Comparison of ENCODE assay signal across 20 cellular contexts in genomic region chr16:56945847-56946527, GRCh38. TPM values are rescaled to one million over a fixed set of nuclear protein-coding genes. Genes with fewer than 3 reads are reported as not detected.
A peak's percentile ranks its signal among the peaks of the same experiment; 100 is the strongest.
DNase-seq lines count a peak whose midpoint lies in the region; ATAC-seq and TF ChIP-seq lines count a peak whose summit lies in the region.
"Had no signal": no experiment of that assay in that cellular context is flagged by ENCODE, and none has a peak within 500 bp of the region (broad histone marks: within the 10 kb centered on the region; RNA-seq: fewer than 3 reads in every experiment).

No MANE protein-coding gene starts in this region.

- H3K36me3 Mint-ChIP-seq in activated CD4-positive, alpha-beta T cell treated with anti-CD3 and anti-CD28 coated beads for 36 hours (ENCODE audit: low read depth) = peaks cover 49% of the 10 kb centered on the region

- no peak overlapping the region for H2AFZ ChIP-seq in OCI-LY3 (ENCODE audit: low read depth, low read length)
- H2AFZ ChIP-seq: hepatocyte had no signal

- TF ChIP-seq CTCF in OCI-LY3 (IDR thresholded peaks at IDR 0.05; ENCODE audit: low read depth, low read length) (no peak), choroid plexus epithelial cell (conservative IDR thresholded peaks at IDR 0.05; ENCODE audit: low read depth, low read length) (no peak), spleen (IDR thresholded peaks at IDR 0.05 in 8 of 11, conservative IDR thresholded peaks at IDR 0.05 in 3 of 11) (no peak)

- H3K4me1 ChIP-seq in OCI-LY3 (ENCODE audit: low read length) = peaks cover 71% of the 10 kb centered on the region
- H3K4me1 ChIP-seq in spleen = peaks cover 0 to 65% (median 34%) of the 10 kb centered on the region in 6 donors
- H3K4me1 ChIP-seq: transverse colon had no signal

- WGBS in spleen, 5 donors = 80 to 87% (median 84%) methylated on average over 12 of the region's 12 CpGs

- H3K4me2 ChIP-seq in OCI-LY3 (ENCODE audit: low read length) = no peak overlapping the region
- H3K4me2 ChIP-seq: hepatocyte, smooth muscle cell had no signal

- no peaks in the 10 kb centered on the region for H3K9me3 Mint-ChIP-seq in activated CD4-positive, alpha-beta T cell treated with anti-CD3 and anti-CD28 coated beads for 36 hours (ENCODE audit: low read depth)
- H3K9me3 Mint-ChIP-seq: dendritic cell treated with granulocyte-macrophage colony-stimulating factor and Interleukin-4, amounts not matched to agents 40 ng/mL and 50 ng/mL, for 4 days; naive thymus-derived CD8-positive, alpha-beta T cell had no signal

- no peak overlapping the region for H3K27ac Mint-ChIP-seq in activated CD4-positive, alpha-beta T cell treated with anti-CD3 and anti-CD28 coated beads for 36 hours

- H3K9ac ChIP-seq in OCI-LY3 (ENCODE audit: low read length) = no peak overlapping the region

- H3K36me3 ChIP-seq in OCI-LY3 (replicated peaks; ENCODE audit: low read depth, low read length) (peaks cover 49% of the 10 kb centered on the region), spleen (peaks cover 10 to 83% (median 56%) of the 10 kb centered on the region in 6 donors)

- no peak for ATAC-seq in activated CD4-positive, alpha-beta T cell treated with anti-CD3 and anti-CD28 coated beads for 36 hours
- ATAC-seq in sciatic nerve = peak; percentile 55
- ATAC-seq: naive thymus-derived CD8-positive, alpha-beta T cell had no signal

- POLR2A ChIA-PET in activated CD4-positive, alpha-beta T cell treated with anti-CD3 and anti-CD28 coated beads for 36 hours (lab: Charles Lee) = interaction anchor here (0.7 to 3.2 kb wide), 8 partner anchors 9 to 240 kb away, joined by 3 to 27 read pairs (median 7); partner anchors contain the start of genes NLRC5, PSME3IP1 and RSPRY1

- H3K9me3 ChIP-seq in OCI-LY3 (ENCODE audit: insufficient read depth, low read length) (no peaks in the 10 kb centered on the region), spleen (no peaks in the 10 kb centered on the region)
- H3K9me3 ChIP-seq: Caco-2, transverse colon had no signal

- H4K20me1 ChIP-seq in OCI-LY3 (ENCODE audit: insufficient read depth, low read length) = peaks cover 15% of the 10 kb centered on the region

- H3K4me3 ChIP-seq in OCI-LY3 (ENCODE audit: low read length) (no peak overlapping the region), choroid plexus epithelial cell (ENCODE audit: low read depth, low read length) (no peak overlapping the region), spleen (no peak overlapping the region)
- H3K4me3 ChIP-seq: hepatocyte, smooth muscle cell, transverse colon had no signal

- H3K27me3 ChIP-seq in OCI-LY3 (ENCODE audit: low read depth, low read length) = no peaks in the 10 kb centered on the region
- H3K27me3 ChIP-seq in spleen (replicated peaks in 1 of 7) = no peaks in the 10 kb centered on the region
- H3K27me3 ChIP-seq: hepatocyte, transverse colon had no signal

- peak overlapping the region; percentile 97 for H3K27ac ChIP-seq in OCI-LY3 (ENCODE audit: low read length)
- peak overlapping the region in 4 of 8 donors; percentile 2 to 33 (median 18) for H3K27ac ChIP-seq in spleen

- peak; percentile 1 for DNase-seq in activated CD4-positive, alpha-beta T cell treated with anti-CD3 and anti-CD28 coated beads for 36 hours
- DNase-seq in activated CD4-positive, alpha-beta T cell treated with anti-CD3 and anti-CD28 coated beads for 4 hours = no peak
- DNase-seq in choroid plexus epithelial cell (ENCODE audit: low read depth) (peak; percentile 44), sciatic nerve (ENCODE audit: low spot score) (no peak), posterior cingulate gyrus (no peak), spleen (no peak), NCI-H446 treated with DMSO at 0.1 percent for 48 hours (lab: John Stamatoyannopoulos, UW) (no peak)
- DNase-seq: 8988T; Caco-2; MV-4-11; naive thymus-derived CD8-positive, alpha-beta T cell; NCI-H187 treated with DMSO at 0.1 percent for 48 hours; NCI-H226; T1000 had no signal

- H3K4me1 Mint-ChIP-seq in activated CD4-positive, alpha-beta T cell treated with anti-CD3 and anti-CD28 coated beads for 36 hours = peaks cover 58% of the 10 kb centered on the region

- TF ChIP-seq POLR2A in spleen (IDR thresholded peaks at IDR 0.05) = no peak

- H3K27me3 Mint-ChIP-seq in activated CD4-positive, alpha-beta T cell treated with anti-CD3 and anti-CD28 coated beads for 36 hours = no peaks in the 10 kb centered on the region
- H3K27me3 Mint-ChIP-seq: B cell; dendritic cell treated with granulocyte-macrophage colony-stimulating factor and Interleukin-4, amounts not matched to agents 40 ng/mL and 50 ng/mL, for 4 days; naive thymus-derived CD8-positive, alpha-beta T cell had no signal

- intact Hi-C loops in activated CD4-positive, alpha-beta T cell treated with anti-CD3 and anti-CD28 coated beads for 36 hours (cut with DNase I, micrococcal nuclease) = loop anchor here (1.0 to 5.0 kb wide), 5 partner anchors 14 to 214 kb away; partner anchors contain the start of genes HERPUD1 (in 1 of the 2), NLRC5 (in 1 of the 2) and NUP93 (in 1 of the 2)
- intact Hi-C loops in sciatic nerve (cut with DNase I) (loop anchor here (10.0 kb wide), 1 partner anchor 81 kb away; the partner anchor contains the start of gene SLC12A3), posterior cingulate gyrus (cut with DNase I) (no loop called here), spleen (cut with DNase I; ENCODE audit: low total_unique reads) (no loop called here)

- H3K4me3 Mint-ChIP-seq in activated CD4-positive, alpha-beta T cell treated with anti-CD3 and anti-CD28 coated beads for 36 hours = no peak overlapping the region
- H3K4me3 Mint-ChIP-seq: B cell; dendritic cell treated with granulocyte-macrophage colony-stimulating factor and Interleukin-4, amounts not matched to agents 40 ng/mL and 50 ng/mL, for 4 days; naive thymus-derived CD8-positive, alpha-beta T cell had no signal

- CTCF ChIA-PET in activated CD4-positive, alpha-beta T cell treated with anti-CD3 and anti-CD28 coated beads for 36 hours (lab: Charles Lee) = interaction anchor here (0.9 to 3.3 kb wide), 8 partner anchors 11 to 96 kb away, joined by 3 to 22 read pairs (median 4); partner anchors contain the start of gene HERPUD1

- peaks cover 12% of the 10 kb centered on the region for H3K79me2 ChIP-seq in OCI-LY3 (ENCODE audit: low read length)

RNA-seq across cellular contexts. Expression of gene HERPUD1, which starts 14.0 kb away (rescaled TPM):
- 100 to 1,000 TPM; 136 to 195 TPM for total RNA-seq in activated CD4-positive, alpha-beta T cell treated with anti-CD3 and anti-CD28 coated beads for 36 hours
- total RNA-seq in sciatic nerve (150 TPM), spleen (100 to 1,000 TPM; 162 to 370 (median 205) TPM)
- 100 to 1,000 TPM in 1 of 3 donors, 10 to 100 TPM in 2; 84.1 to 105 (median 92.5) TPM for polyA plus RNA-seq in spleen

RNA-seq across cellular contexts. Expression of gene CETP, which starts 15.8 kb away (rescaled TPM):
- under 1 TPM in 1 of 2 experiments, not detected in 1; 0.14 TPM for total RNA-seq in activated CD4-positive, alpha-beta T cell treated with anti-CD3 and anti-CD28 coated beads for 36 hours
- total RNA-seq in sciatic nerve (8.2 TPM), spleen (10 to 100 TPM; 15.4 to 73.8 (median 34.5) TPM)
- polyA plus RNA-seq in spleen = 10 to 100 TPM in 1 of 3 donors, 1 to 10 TPM in 2; 7.6 to 13.8 (median 9.8) TPM
- total RNA-seq: Caco-2, hepatocyte, smooth muscle cell had no signal
- polyA plus RNA-seq: hepatocyte, smooth muscle cell had no signal

RNA-seq across cellular contexts. Expression of gene NLRC5, which starts 43.4 kb away (rescaled TPM):
- 100 to 1,000 TPM; 143 to 175 TPM for total RNA-seq in activated CD4-positive, alpha-beta T cell treated with anti-CD3 and anti-CD28 coated beads for 36 hours
- 60.1 TPM for total RNA-seq in sciatic nerve
- 100 to 1,000 TPM; 206 to 401 (median 237) TPM for total RNA-seq in spleen
- polyA plus RNA-seq in spleen = 100 to 1,000 TPM in 2 of 3 donors, 10 to 100 TPM in 1; 52.0 to 175 (median 161) TPM

Comparison
In these comparisons a context has a peak if more than half of its experiments do, and no peak if none do; other contexts are left out.
1. DNase-seq: peak in activated CD4-positive, alpha-beta T cell treated with anti-CD3 and anti-CD28 coated beads for 36 hours (single experiment) and choroid plexus epithelial cell (single experiment); none in activated CD4-positive, alpha-beta T cell treated with anti-CD3 and anti-CD28 coated beads for 4 hours (0 of 2), sciatic nerve (single experiment), posterior cingulate gyrus (0 of 10), spleen (single experiment) and NCI-H446 treated with DMSO at 0.1 percent for 48 hours (single experiment).
2. intact Hi-C loops: an anchor here in activated CD4-positive, alpha-beta T cell treated with anti-CD3 and anti-CD28 coated beads for 36 hours (1.0 to 5.0 kb wide) and sciatic nerve (10.0 kb wide); none called in posterior cingulate gyrus and spleen.